Comparison of ENCODE assay signal across 11 cellular contexts in the genomic region with DNA sequence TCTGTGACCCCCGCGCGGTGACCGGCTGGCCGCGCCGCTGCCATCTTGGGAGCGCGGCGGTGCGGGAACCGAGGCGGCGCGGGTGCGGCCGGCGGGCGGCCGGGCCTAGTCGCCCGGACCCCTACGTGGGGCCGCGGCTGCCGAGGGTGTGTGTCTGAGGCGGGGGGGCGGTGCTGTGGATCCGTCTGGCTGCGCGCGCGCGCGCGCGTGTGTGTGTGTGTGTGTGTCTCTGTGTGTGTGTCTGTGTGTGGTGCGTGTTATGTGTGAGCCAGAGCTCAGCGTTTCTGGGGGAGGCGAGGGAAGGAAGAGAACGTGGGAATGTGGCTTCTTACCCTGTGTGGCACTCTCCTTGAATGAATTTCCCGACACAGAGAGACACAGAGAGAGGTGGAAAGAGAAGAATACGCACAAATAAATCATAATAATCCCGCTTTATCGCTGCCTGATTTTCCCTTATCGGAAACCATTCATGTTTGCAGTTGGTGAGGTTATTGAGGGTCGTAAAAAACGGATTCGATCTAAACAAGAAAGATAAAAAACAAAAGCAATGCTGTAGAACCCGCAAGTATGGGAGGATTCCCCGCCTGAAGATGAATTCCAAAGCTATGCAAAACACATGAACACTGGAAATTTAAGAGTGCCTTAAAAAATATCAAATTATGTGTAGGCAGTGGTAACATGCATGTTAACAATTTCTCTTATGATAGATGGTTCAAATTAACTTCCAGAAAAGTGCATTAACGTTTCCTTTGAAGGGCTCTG. TPM values are rescaled to one million over a fixed set of nuclear protein-coding genes. Genes with fewer than 3 reads are reported as not detected.
DNase-seq lines count a peak whose midpoint lies in the region; ATAC-seq and TF ChIP-seq lines count a peak whose summit lies in the region.
"Had no signal": no experiment of that assay in that cellular context is flagged by ENCODE, and none has a peak within 500 bp of the region (broad histone marks: within the 10 kb centered on the region; RNA-seq: fewer than 3 reads in every experiment).

No MANE protein-coding gene starts in this region.

- H3K27me3 ChIP-seq in right cardiac atrium (ENCODE audit: control insufficient read depth, insufficient read depth) (no peaks in the 10 kb centered on the region), heart right ventricle (peaks cover 18 to 92% (median 71%) of the 10 kb centered on the region in 7 donors), lung (ENCODE audit: control insufficient read depth, insufficient read depth) (no peaks in the 10 kb centered on the region), uterus (no peaks in the 10 kb centered on the region)

- ATAC-seq in right cardiac atrium = no peak
- ATAC-seq in heart right ventricle = no peak
- ATAC-seq in lung (ENCODE audit: insufficient read depth, low FRiP score) = no peak

- 46% methylated on average over 52 of the region's 52 CpGs for WGBS in right cardiac atrium
- WGBS in heart right ventricle, 2 donors = 39 to 48% methylated on average over 48 to 52 of the region's 52 CpGs
- 21 to 30% methylated on average over 35 to 52 of the region's 52 CpGs for WGBS in lung, 2 donors

- peak overlapping the region; percentile 15 for H3K4me3 ChIP-seq in right cardiac atrium (ENCODE audit: low read length)
- no peak overlapping the region for H3K4me3 ChIP-seq in heart right ventricle
- peak overlapping the region; percentile 69 for H3K4me3 ChIP-seq in choroid plexus epithelial cell (ENCODE audit: low read depth, low read length)
- peak overlapping the region; percentile 43 for H3K4me3 ChIP-seq in lung
- H3K4me3 ChIP-seq in uterus = peak overlapping the region in 1 of 2 donors; percentile 8
- H3K4me3 ChIP-seq: thoracic aorta had no signal

- intact Hi-C loops in right cardiac atrium (cut with DNase I) = no loop called here
- intact Hi-C loops in heart right ventricle (cut with DNase I) = loop anchor here in 5 of 10 donors (10.0 kb wide), 3 partner anchors 216 to 1106 kb away; no protein-coding TSS in a partner anchor
- intact Hi-C loops in uterus (cut with DNase I; ENCODE audit: low total_unique reads) = no loop called here

- H3K36me3 ChIP-seq in heart right ventricle = no peaks in the 10 kb centered on the region
- H3K36me3 ChIP-seq in lung (ENCODE audit: control insufficient read depth in 2 of 2, insufficient read depth in 2 of 2, low read length in 2 of 2) = peaks cover 0 to 6% of the 10 kb centered on the region in 2 donors
- no peaks in the 10 kb centered on the region for H3K36me3 ChIP-seq in uterus
- H3K36me3 ChIP-seq: thoracic aorta had no signal

- CTCF ChIA-PET in RWPE1 (lab: Yijun Ruan, JAX) = no interaction called here

- POLR2A ChIA-PET in RWPE1 (lab: Yijun Ruan, JAX; ENCODE audit: low non-redundant PET) = no interaction called here

- TF ChIP-seq CTCF in heart right ventricle (IDR thresholded peaks at IDR 0.05) = no peak
- no peak for TF ChIP-seq CTCF in choroid plexus epithelial cell (conservative IDR thresholded peaks at IDR 0.05; ENCODE audit: low read depth, low read length)
- TF ChIP-seq CTCF in lung (IDR thresholded peaks at IDR 0.05; ENCODE audit: control extremely low read depth, extremely low read depth) = no peak
- no peak for TF ChIP-seq CTCF in uterus (IDR thresholded peaks at IDR 0.05)
- TF ChIP-seq CTCF in RWPE1 (conservative IDR thresholded peaks at IDR 0.05; ENCODE audit: low read depth) = no peak

- H3K9me3 ChIP-seq in right cardiac atrium (ENCODE audit: control insufficient read depth, low read length) (no peaks in the 10 kb centered on the region), heart right ventricle (no peaks in the 10 kb centered on the region), lung (ENCODE audit: control insufficient read depth in 2 of 2, insufficient read depth in 1 of 2, low read length in 1 of 2) (peaks cover 0 to 13% of the 10 kb centered on the region in 2 donors), uterus (no peaks in the 10 kb centered on the region)
- H3K9me3 ChIP-seq: thoracic aorta had no signal

- peak in 1 of 3 donors; percentile 71 for DNase-seq in right cardiac atrium
- DNase-seq in heart right ventricle = no peak
- DNase-seq in choroid plexus epithelial cell (ENCODE audit: low read depth) = peak; percentile 63
- DNase-seq in lung (ENCODE audit: low spot score) = no peak
- DNase-seq in uterus = no peak
- no peak for DNase-seq in RWPE1 (ENCODE audit: low spot score)
- DNase-seq in hippocampal formation (lab: John Stamatoyannopoulos, UW) = no peak
- no peak for DNase-seq in stimulated activated CD8-positive, alpha-beta memory T cell treated with anti-CD3 and anti-CD28 coated beads, Interleukin-4, amount 100 ng/mL, for 48 hours
- DNase-seq: islet precursor cell, NCI-H1105 treated with DMSO at 0.1 percent for 48 hours had no signal

- H3K27ac ChIP-seq in right cardiac atrium (ENCODE audit: low read length) (no peak overlapping the region), heart right ventricle (no peak overlapping the region), lung (ENCODE audit: low read depth in 1 of 2, low read length in 1 of 2) (peak overlapping the region in 1 of 2 donors; percentile 59), uterus (peak overlapping the region; percentile 2 to 37), RWPE1 (no peak overlapping the region)
- H3K27ac ChIP-seq: thoracic aorta had no signal

- no peak for TF ChIP-seq POLR2A in uterus (IDR thresholded peaks at IDR 0.05)

- H3K4me1 ChIP-seq in right cardiac atrium (ENCODE audit: control insufficient read depth, insufficient read depth, low read length) (no peaks in the 10 kb centered on the region), heart right ventricle (peaks cover 0 to 16% (median 6%) of the 10 kb centered on the region in 9 donors), lung (ENCODE audit: control insufficient read depth in 2 of 2, insufficient read depth in 2 of 2, low read length in 2 of 2) (peaks cover 0 to 11% of the 10 kb centered on the region in 2 donors), uterus (peaks cover 0 to 4% of the 10 kb centered on the region in 2 donors)

RNA-seq across cellular contexts. Expression of a gene that starts 5.7 kb away (rescaled TPM):
- 10 to 100 TPM; 22.1 to 59.2 (median 42.6) TPM for total RNA-seq in right cardiac atrium
- 29.0 TPM for polyA plus RNA-seq in right cardiac atrium
- total RNA-seq in heart right ventricle = 1 to 10 TPM in 4 of 10 donors, under 1 TPM in 6; 0.27 to 2.4 (median 0.92) TPM
- 1 to 10 TPM in 1 of 2 donors, under 1 TPM in 1; 0.44 to 1.1 TPM for polyA plus RNA-seq in heart right ventricle
- total RNA-seq in lung = 100 to 1,000 TPM in 1 of 2 donors, 10 to 100 TPM in 1; 57.3 to 104 TPM
- 10 to 100 TPM; 15.2 to 59.3 TPM for polyA plus RNA-seq in lung
- total RNA-seq in uterus = 10 to 100 TPM; 26.8 to 55.0 (median 40.6) TPM

RNA-seq across cellular contexts. Expression of a gene that starts 7.7 kb away (rescaled TPM):
- total RNA-seq in right cardiac atrium (10 to 100 TPM in 3 of 4 donors, 1 to 10 TPM in 1; 7.8 to 13.2 (median 11.8) TPM), heart right ventricle (under 1 TPM in 9 of 10 donors, not detected in 1; 0.44 to 0.87 (median 0.59) TPM), lung (10 to 100 TPM in 1 of 2 donors, 1 to 10 TPM in 1; 8.9 to 50.0 TPM), uterus (10 to 100 TPM in 3 of 4 donors, 1 to 10 TPM in 1; 4.4 to 46.1 (median 19.9) TPM)
- polyA plus RNA-seq in right cardiac atrium (10.3 TPM), heart right ventricle (1 to 10 TPM in 1 of 2 donors, under 1 TPM in 1; 0.41 to 2.9 TPM), lung (10 to 100 TPM in 1 of 2 donors, 1 to 10 TPM in 1; 3.6 to 12.9 TPM)

Comparison
In these comparisons a context has a peak if more than half of its experiments do, and no peak if none do; other contexts are left out.
1. H3K4me3 ChIP-seq: peak in right cardiac atrium (single experiment), choroid plexus epithelial cell (single experiment) and lung (single experiment); none in heart right ventricle (0 of 10).
2. RNA of a gene that starts 5.7 kb away (total RNA-seq): 57.3 to 104 TPM in lung, 26.8 to 55.0 TPM in uterus and 22.1 to 59.2 TPM in right cardiac atrium; 0.27 to 2.4 TPM in heart right ventricle; every median in the first group is over 4 times any median in the second.
3. H3K27ac ChIP-seq: peak in uterus (2 of 2); none in right cardiac atrium (single experiment), heart right ventricle (0 of 10) and RWPE1 (single experiment).